13 cellular contexts compared by ENCODE assay signal in the genomic region with DNA sequence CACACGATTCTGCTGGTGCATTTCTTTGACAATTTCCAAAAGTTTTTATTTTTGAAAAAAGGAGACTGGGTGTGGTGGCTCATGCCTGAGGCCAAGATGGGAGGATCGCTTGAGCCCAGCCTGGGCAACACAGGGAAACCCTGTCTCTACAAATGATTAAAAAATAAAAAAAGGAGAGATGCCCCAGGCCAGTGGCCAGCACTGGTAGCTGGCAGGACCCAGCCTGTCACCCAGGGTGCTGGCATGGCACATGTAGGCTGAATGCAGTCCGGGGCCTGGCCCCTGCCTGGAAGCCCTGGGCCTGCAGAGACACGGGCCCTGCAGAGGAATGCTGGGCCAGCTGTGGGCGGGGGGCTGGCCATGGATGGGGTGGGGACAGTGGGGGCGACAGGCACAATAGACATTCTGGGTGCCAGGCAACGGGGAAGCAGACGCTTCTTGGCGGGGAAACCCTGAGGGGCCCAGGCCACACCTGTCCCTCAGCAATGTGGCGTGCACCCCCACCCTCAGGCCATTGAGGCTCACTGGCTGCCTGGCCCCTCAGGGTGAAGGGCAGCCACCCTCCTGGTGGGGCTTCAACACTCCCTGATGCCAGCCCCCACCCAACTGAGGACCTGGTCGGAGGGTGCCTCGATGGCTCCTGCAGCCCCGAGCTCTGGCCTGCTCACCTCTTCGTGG. TPM values are rescaled to one million over a fixed set of nuclear protein-coding genes. Genes with fewer than 3 reads are reported as not detected.
A peak's percentile ranks its signal among the peaks of the same experiment; 100 is the strongest.
DNase-seq lines count a peak whose midpoint lies in the region; ATAC-seq and TF ChIP-seq lines count a peak whose summit lies in the region.
"Had no signal": no experiment of that assay in that cellular context is flagged by ENCODE, and none has a peak within 500 bp of the region (broad histone marks: within the 10 kb centered on the region; RNA-seq: fewer than 3 reads in every experiment).

No MANE protein-coding gene starts in this region.

- no peaks in the 10 kb centered on the region for H3K27me3 ChIP-seq in PC-9 (ENCODE audit: insufficient read depth, low read depth)
- H3K27me3 ChIP-seq in dorsolateral prefrontal cortex, result no peaks in the 10 kb centered on the region

- peaks cover 58% of the 10 kb centered on the region for H3K4me1 ChIP-seq in PC-9 (replicated peaks; ENCODE audit: insufficient read depth)

- H3K36me3 ChIP-seq in PC-9 (ENCODE audit: low read depth), result no peaks in the 10 kb centered on the region

- H2AFZ ChIP-seq in PC-9, result no peak overlapping the region

- no TSS peak for BruUV-seq in PC-9 (replicated peaks; lab: Mats Ljungman, UMichigan)

- TF ChIP-seq CTCF in PC-9 (conservative IDR thresholded peaks at IDR 0.05), result no peak; the same call in 1 of the 2 replicates
- TF ChIP-seq CTCF in dorsolateral prefrontal cortex (IDR thresholded peaks at IDR 0.05 in 54 of 56, conservative IDR thresholded peaks at IDR 0.05 in 2 of 56; ENCODE audit: low read depth in 1 of 56, partially characterized antibody in 56 of 56), result no peak
- no peak for TF ChIP-seq CTCF in mesothelial cell of epicardium (IDR thresholded peaks at IDR 0.05; ENCODE audit: unreplicated experiment)
- no peak for TF ChIP-seq CTCF in GM20000 (IDR thresholded peaks at IDR 0.05; ENCODE audit: extremely low read depth, missing control alignments)

- peaks cover 11% of the 10 kb centered on the region for H3K4me1 Mint-ChIP-seq in mesothelial cell of epicardium

- no peaks in the 10 kb centered on the region for H3K79me2 ChIP-seq in PC-9 (ENCODE audit: low read depth)

- H3F3A ChIP-seq in PC-9 (ENCODE audit: insufficient read depth, low read depth), result peaks cover 58% of the 10 kb centered on the region

- no peak for ATAC-seq in GM19328 (IDR thresholded peaks at IDR 0.05; ENCODE audit: unreplicated experiment)

- intact Hi-C loops in PC-9 (cut with micrococcal nuclease; ENCODE audit: unreplicated experiment), result loop anchor here (1.0 to 10.0 kb wide), 7 partner anchors 12 to 1016 kb away; partner anchors contain the start of gene TRMT61A
- intact Hi-C loops in dorsolateral prefrontal cortex (cut with DNase I), result loop anchor here in 1 of 2 donors (10.0 kb wide), 1 partner anchor 146 kb away; no protein-coding TSS in a partner anchor

- CTCF ChIA-PET in PC-9 (lab: Charles Lee), result interaction anchor here (0.6 to 2.2 kb wide), 7 partner anchors 17 to 508 kb away, joined by 3 to 15 read pairs (median 8); no protein-coding TSS in a partner anchor

- H3K27ac Mint-ChIP-seq in mesothelial cell of epicardium, result peak overlapping the region; percentile 76
- H3K27ac Mint-ChIP-seq: activated naive CD4-positive, alpha-beta T cell treated with anti-CD3 and anti-CD28 coated beads for 36 hours had no signal

- H3K4me3 ChIP-seq in PC-9, result no peak overlapping the region; the same call in 1 of the 2 replicates
- peak overlapping the region in 1 of 59 donors; percentile 3 for H3K4me3 ChIP-seq in dorsolateral prefrontal cortex

- H3K27ac ChIP-seq in PC-9, result peak overlapping the region; percentile 96
- H3K27ac ChIP-seq in dorsolateral prefrontal cortex, result peak overlapping the region; percentile 25 to 99 (median 96)
- H3K27ac ChIP-seq in temporal lobe (ENCODE audit: low read depth, low read length), result peak overlapping the region; percentile 98

- no peak overlapping the region for H3K4me3 Mint-ChIP-seq in mesothelial cell of epicardium
- H3K4me3 Mint-ChIP-seq: activated naive CD4-positive, alpha-beta T cell treated with anti-CD3 and anti-CD28 coated beads for 36 hours had no signal

- peaks cover 30% of the 10 kb centered on the region; the same call in 1 of the 2 replicates for H4K20me1 ChIP-seq in PC-9 (ENCODE audit: insufficient read depth)

- H3K36me3 Mint-ChIP-seq in mesothelial cell of epicardium, result no peaks in the 10 kb centered on the region

- POLR2A ChIA-PET in PC-9 (lab: Charles Lee; ENCODE audit: unreplicated experiment), result interaction anchor here (0.6 to 1.1 kb wide), 7 partner anchors 13 to 848 kb away, joined by 3 to 14 read pairs (median 4); partner anchors contain the start of genes BAG5 and COA8

- H3K27me3 Mint-ChIP-seq in mesothelial cell of epicardium (ENCODE audit: low read depth), result peaks cover 12% of the 10 kb centered on the region

- no peaks in the 10 kb centered on the region for H3K9me2 ChIP-seq in PC-9 (ENCODE audit: insufficient read depth)

- no peaks in the 10 kb centered on the region for H3K9me3 ChIP-seq in PC-9 (ENCODE audit: insufficient read depth, low read depth)

- H3K4me2 ChIP-seq in PC-9, result peak overlapping the region; percentile 78

- H3K9me3 Mint-ChIP-seq in mesothelial cell of epicardium, result no peaks in the 10 kb centered on the region
- H3K9me3 Mint-ChIP-seq: activated naive CD4-positive, alpha-beta T cell treated with anti-CD3 and anti-CD28 coated beads for 36 hours had no signal

- DNase-seq in PC-9 (no peak), dorsolateral prefrontal cortex (no peak), mesothelial cell of epicardium (ENCODE audit: low spot score in 2 of 2, unreplicated experiment in 2 of 2) (no peak), GM20000 (ENCODE audit: low spot score) (no peak), hypothalamus (lab: John Stamatoyannopoulos, UW) (no peak)
- DNase-seq in activated CD8-positive, alpha-beta memory T cell treated with anti-CD3 and anti-CD28 coated beads, Interleukin-2, amount 50 U/mL, for 48 hours, result no peak
- DNase-seq: activated CD4-positive, alpha-beta T cell treated with anti-CD3 and anti-CD28 coated beads for 1 hour; activated naive CD4-positive, alpha-beta T cell treated with anti-CD3 and anti-CD28 coated beads for 36 hours; effector memory CD4-positive, alpha-beta T cell; NCI-H2171 treated with DMSO at 0.1 percent for 48 hours; SHP77 treated with DMSO at 0.1 percent for 48 hours had no signal

RNA-seq across cellular contexts. Expression of gene TRMT61A, which starts 12.0 kb away (rescaled TPM):
- total RNA-seq in PC-9 (2021) (22.5 and 25.9 TPM in 2 replicates), dorsolateral prefrontal cortex (10 to 100 TPM in 119 of 120 experiments, 1 to 10 TPM in 1; 9.8 to 20.3 (median 14.3) TPM), mesothelial cell of epicardium (8.7 to 9.5 TPM (median 9.5 TPM) in 3 replicates), temporal lobe (4.7 TPM)

RNA-seq across cellular contexts. Expression of gene CKB, which starts 18.3 kb away (rescaled TPM):
- total RNA-seq in PC-9 (2021), result 64.4 and 66.8 TPM in 2 replicates
- 1,000 to 10,000 TPM; 1,109 to 2,418 (median 1,592) TPM for total RNA-seq in dorsolateral prefrontal cortex
- 50.6 to 56.7 TPM (median 53.3 TPM) in 3 replicates for total RNA-seq in mesothelial cell of epicardium
- 249 TPM for total RNA-seq in temporal lobe

RNA-seq across cellular contexts. Expression of gene BAG5, which starts 21.5 kb away (rescaled TPM):
- total RNA-seq in PC-9 (2021) (61.5 and 76.5 TPM in 2 replicates), dorsolateral prefrontal cortex (10 to 100 TPM; 25.3 to 45.6 (median 35.3) TPM), mesothelial cell of epicardium (21.8 to 23.5 TPM (median 22.2 TPM) in 3 replicates), temporal lobe (32.2 TPM)

RNA-seq across cellular contexts. Expression of gene COA8, which starts 21.8 kb away (rescaled TPM):
- total RNA-seq in PC-9 (2021), result 93.8 and 101 TPM in 2 replicates
- 10 to 100 TPM; 21.7 to 47.0 (median 35.6) TPM for total RNA-seq in dorsolateral prefrontal cortex
- total RNA-seq in mesothelial cell of epicardium, result 35.4 to 38.8 TPM (median 36.0 TPM) in 3 replicates
- 26.8 TPM for total RNA-seq in temporal lobe
